ENCODE assay signal across 18 cellular contexts in the genomic region with DNA sequence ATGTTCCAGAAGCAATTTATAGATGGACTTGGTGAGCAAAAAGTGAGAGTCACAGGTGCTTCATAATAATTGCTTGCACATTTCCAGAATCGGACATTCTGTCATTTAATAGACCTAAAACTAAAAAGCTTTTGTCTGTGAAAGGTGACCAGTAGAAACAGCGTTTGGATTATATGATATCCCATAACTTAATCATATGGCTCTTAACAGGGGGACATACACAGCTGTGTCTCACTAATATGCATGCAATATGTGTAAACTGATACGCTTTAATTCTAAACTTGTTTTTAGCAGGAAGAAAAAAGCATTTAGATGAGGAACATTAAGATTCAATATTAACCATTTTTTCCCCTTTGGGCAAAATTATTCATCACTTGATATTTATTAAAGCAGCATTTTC.
"Had no signal": no experiment of that assay in that cellular context is flagged by ENCODE, and none has a peak within 500 bp of the region (broad histone marks: within the 10 kb centered on the region; RNA-seq: fewer than 3 reads in every experiment).

No MANE protein-coding gene starts in this region.

- H3K27me3 ChIP-seq: foreskin keratinocyte had no signal

- H3K36me3 ChIP-seq: left ventricle myocardium inferior, spleen had no signal

- H3K27ac ChIP-seq: foreskin keratinocyte, hepatocyte, left ventricle myocardium inferior, spleen had no signal

- H3K36me3 Mint-ChIP-seq: natural killer cell treated with Interleukin-12 subunit alpha and Interleukin-12 subunit beta and Interleukin-15 and Interleukin-18, amount 100 ng/mL, for 72 hours; stimulated activated memory B cell treated with anti-CD40 and anti-IgM and Interleukin-4, amounts not matched to agents 10 μg/mL and 1 μg/mL and 100 μg/mL, for 72 hours; type B pancreatic cell had no signal

- H3K4me1 ChIP-seq: foreskin keratinocyte, left ventricle myocardium inferior, spleen had no signal

- H2AFZ ChIP-seq: hepatocyte had no signal

- H3K27ac Mint-ChIP-seq: effector memory CD8-positive, alpha-beta T cell; natural killer cell treated with Interleukin-12 subunit alpha and Interleukin-12 subunit beta and Interleukin-15 and Interleukin-18, amount 100 ng/mL, for 72 hours; stimulated activated memory B cell treated with anti-CD40 and anti-IgM and Interleukin-4, amounts not matched to agents 10 μg/mL and 1 μg/mL and 100 μg/mL, for 72 hours; stimulated activated naive CD8-positive, alpha-beta T cell treated with anti-CD3 and anti-CD28 coated beads, Interleukin-15, Interleukin-2, amounts not matched to agents 100 ng/mL and 50 ng/mL, for 24 hours; type B pancreatic cell had no signal

- H3K4me1 Mint-ChIP-seq: stimulated activated memory B cell treated with anti-CD40 and anti-IgM and Interleukin-4, amounts not matched to agents 10 μg/mL and 1 μg/mL and 100 μg/mL, for 72 hours had no signal

- H3K9me3 Mint-ChIP-seq: effector memory CD8-positive, alpha-beta T cell; natural killer cell treated with Interleukin-12 subunit alpha and Interleukin-12 subunit beta and Interleukin-15 and Interleukin-18, amount 100 ng/mL, for 72 hours; stimulated activated memory B cell treated with anti-CD40 and anti-IgM and Interleukin-4, amounts not matched to agents 10 μg/mL and 1 μg/mL and 100 μg/mL, for 72 hours; stimulated activated naive CD8-positive, alpha-beta T cell treated with anti-CD3 and anti-CD28 coated beads, Interleukin-15, Interleukin-2, amounts not matched to agents 100 ng/mL and 50 ng/mL, for 24 hours; type B pancreatic cell had no signal

- H3K4me3 Mint-ChIP-seq: effector memory CD8-positive, alpha-beta T cell; natural killer cell treated with Interleukin-12 subunit alpha and Interleukin-12 subunit beta and Interleukin-15 and Interleukin-18, amount 100 ng/mL, for 72 hours; stimulated activated memory B cell treated with anti-CD40 and anti-IgM and Interleukin-4, amounts not matched to agents 10 μg/mL and 1 μg/mL and 100 μg/mL, for 72 hours; stimulated activated naive CD8-positive, alpha-beta T cell treated with anti-CD3 and anti-CD28 coated beads, Interleukin-15, Interleukin-2, amounts not matched to agents 100 ng/mL and 50 ng/mL, for 24 hours; type B pancreatic cell had no signal

- H3K4me3 ChIP-seq: hepatocyte, left ventricle myocardium inferior, lung, spleen had no signal

- H3K79me2 ChIP-seq: hepatocyte had no signal

- H3K9me3 ChIP-seq: left ventricle myocardium inferior, spleen had no signal

- DNase-seq: effector memory CD8-positive, alpha-beta T cell; erythroblast; foreskin keratinocyte; head of caudate nucleus; kidney; left cardiac atrium; left ventricle myocardium inferior; posterior cingulate gyrus; spleen; stimulated activated CD4-positive, alpha-beta T cell treated with anti-CD3 and anti-CD28 coated beads, Interleukin-15, amount 100 ng/mL, for 24 hours; stimulated activated CD4-positive, alpha-beta T cell treated with anti-CD3 and anti-CD28 coated beads, Interleukin-1b, Interleukin-23, amount 100 ng/mL, for 48 hours; stimulated activated CD4-positive, alpha-beta T cell treated with anti-CD3 and anti-CD28 coated beads, Interleukin-4, amount 100 ng/mL, for 24 hours had no signal
